In the genomic region with DNA sequence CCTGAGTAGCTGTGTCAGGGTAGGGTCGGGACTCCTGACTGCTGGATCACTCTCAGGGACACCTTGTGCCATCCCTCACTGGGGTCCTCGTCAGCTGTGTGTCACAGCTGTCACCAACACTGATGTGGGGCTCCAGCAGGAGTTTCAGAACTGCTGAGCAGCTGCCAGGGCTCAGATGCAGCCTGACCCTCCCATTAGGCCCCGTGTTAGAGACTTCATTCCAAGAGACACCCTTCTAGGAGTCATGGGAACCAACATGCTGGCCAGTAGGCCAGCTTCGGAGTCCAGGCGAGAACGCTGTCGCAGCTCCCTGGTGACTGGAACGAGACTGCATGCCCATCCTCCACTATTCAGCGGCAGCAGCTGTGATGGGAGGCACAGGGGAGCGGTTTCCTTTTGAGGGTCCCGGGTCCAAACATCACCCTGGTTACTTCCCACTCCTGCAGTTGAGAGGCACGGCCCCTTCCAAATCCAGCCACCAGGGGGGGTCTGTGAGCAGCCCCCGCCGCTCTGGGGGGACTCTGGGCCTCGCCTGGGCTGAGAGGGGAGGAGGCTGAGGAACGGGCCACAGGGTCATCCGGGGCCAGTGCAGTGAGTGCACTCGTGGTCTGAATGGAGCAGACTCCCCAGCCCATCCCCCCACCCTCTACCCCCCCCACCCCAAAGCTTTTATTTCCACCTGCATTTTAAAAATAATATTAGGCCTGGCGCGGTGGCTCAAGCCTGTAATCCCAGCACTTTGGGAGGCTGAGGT, we compare ENCODE assay signal across 8 cellular contexts. TPM values are rescaled to one million over a fixed set of nuclear protein-coding genes. Genes with fewer than 3 reads are reported as not detected.
DNase-seq lines count a peak whose midpoint lies in the region; ATAC-seq and TF ChIP-seq lines count a peak whose summit lies in the region.

No MANE protein-coding gene starts in this region.

- H3K27ac ChIP-seq in substantia nigra (ENCODE audit: low read depth, low read length, poor library complexity, severe bottlenecking): no peak overlapping the region

- H3K27ac Mint-ChIP-seq in endothelial cell (ENCODE audit: unreplicated experiment): no peak overlapping the region
- peak overlapping the region; percentile 88 to 98 (median 96) for H3K27ac Mint-ChIP-seq in naive thymus-derived CD8-positive, alpha-beta T cell

- POLR2A ChIA-PET in naive thymus-derived CD8-positive, alpha-beta T cell (lab: Charles Lee): interaction anchor here (2.0 kb wide), 1 partner anchor 75 kb away, joined by 11 read pairs; a partner anchor contains a TSS

- ATAC-seq in naive thymus-derived CD8-positive, alpha-beta T cell: peak; percentile 12 to 37

- H3K4me1 Mint-ChIP-seq in endothelial cell (ENCODE audit: unreplicated experiment): no peaks in the 10 kb centered on the region
- peaks cover 44 to 93% (median 90%) of the 10 kb centered on the region in 4 donors for H3K4me1 Mint-ChIP-seq in naive thymus-derived CD8-positive, alpha-beta T cell

- DNase-seq in NCI-H1436 (lab: John Stamatoyannopoulos, UW) (peak; percentile 14), NCI-H1436 treated with DMSO at 0.1 percent for 48 hours (lab: John Stamatoyannopoulos, UW) (no peak), NCI-H2227 (lab: John Stamatoyannopoulos, UW; ENCODE audit: unreplicated experiment) (peak; percentile 55), endothelial cell (ENCODE audit: low spot score) (peak; percentile 90), substantia nigra (lab: John Stamatoyannopoulos, UW) (peak in 44 of 49 donors; percentile 22 to 79 (median 54)), amniotic stem cell (lab: John Stamatoyannopoulos, UW) (no peak)
- DNase-seq in activated CD8-positive, alpha-beta memory T cell treated with anti-CD3 and anti-CD28 coated beads for 4 hours (ENCODE audit: low read depth in 2 of 2): peak; percentile 51 to 66
- DNase-seq in naive thymus-derived CD8-positive, alpha-beta T cell: peak; percentile 60 to 87 (median 78)

- peaks cover 2% of the 10 kb centered on the region for H3K36me3 Mint-ChIP-seq in endothelial cell (ENCODE audit: low read depth, unreplicated experiment)
- H3K36me3 Mint-ChIP-seq in naive thymus-derived CD8-positive, alpha-beta T cell: no peaks in the 10 kb centered on the region

- H3K27me3 Mint-ChIP-seq in endothelial cell (ENCODE audit: unreplicated experiment): peaks cover 3% of the 10 kb centered on the region
- H3K27me3 Mint-ChIP-seq in naive thymus-derived CD8-positive, alpha-beta T cell: no peaks in the 10 kb centered on the region

- no peaks in the 10 kb centered on the region for H3K9me3 Mint-ChIP-seq in endothelial cell (ENCODE audit: unreplicated experiment)
- H3K9me3 Mint-ChIP-seq in naive thymus-derived CD8-positive, alpha-beta T cell: no peaks in the 10 kb centered on the region

- TF ChIP-seq CTCF in endothelial cell (IDR thresholded peaks at IDR 0.05; ENCODE audit: unreplicated experiment): peak; percentile 83

- H3K4me3 Mint-ChIP-seq in endothelial cell (ENCODE audit: unreplicated experiment): no peak overlapping the region
- H3K4me3 Mint-ChIP-seq in naive thymus-derived CD8-positive, alpha-beta T cell: peak overlapping the region in 9 of 10 donors; percentile 4 to 81 (median 52)

RNA-seq across cellular contexts. Expression of a gene that starts 12.6 kb away (rescaled TPM):
- total RNA-seq in endothelial cell (ENCODE audit: unreplicated experiment): 9.5 TPM
- 100 to 1,000 TPM; 910 to 911 TPM for total RNA-seq in naive thymus-derived CD8-positive, alpha-beta T cell
- 100 to 1,000 TPM; 207 to 600 (median 328) TPM for polyA plus RNA-seq in naive thymus-derived CD8-positive, alpha-beta T cell

Comparison
In these comparisons a context has a peak if more than half of its experiments do, and no peak if none do; other contexts are left out.
1. DNase-seq: peak in NCI-H1436 (single experiment), NCI-H2227 (single experiment), activated CD8-positive, alpha-beta memory T cell treated with anti-CD3 and anti-CD28 coated beads for 4 hours (2 of 2), endothelial cell (single experiment), naive thymus-derived CD8-positive, alpha-beta T cell (10 of 10) and substantia nigra (44 of 49); none in NCI-H1436 treated with DMSO at 0.1 percent for 48 hours (single experiment) and amniotic stem cell (single experiment).
2. RNA of a gene that starts 12.6 kb away (total RNA-seq): 910 to 911 TPM in naive thymus-derived CD8-positive, alpha-beta T cell; 9.5 TPM in endothelial cell (single experiment); every median in the first group is over 10 times any median in the second.